Comparison of ENCODE assay signal across 11 cellular contexts in the genomic region with DNA sequence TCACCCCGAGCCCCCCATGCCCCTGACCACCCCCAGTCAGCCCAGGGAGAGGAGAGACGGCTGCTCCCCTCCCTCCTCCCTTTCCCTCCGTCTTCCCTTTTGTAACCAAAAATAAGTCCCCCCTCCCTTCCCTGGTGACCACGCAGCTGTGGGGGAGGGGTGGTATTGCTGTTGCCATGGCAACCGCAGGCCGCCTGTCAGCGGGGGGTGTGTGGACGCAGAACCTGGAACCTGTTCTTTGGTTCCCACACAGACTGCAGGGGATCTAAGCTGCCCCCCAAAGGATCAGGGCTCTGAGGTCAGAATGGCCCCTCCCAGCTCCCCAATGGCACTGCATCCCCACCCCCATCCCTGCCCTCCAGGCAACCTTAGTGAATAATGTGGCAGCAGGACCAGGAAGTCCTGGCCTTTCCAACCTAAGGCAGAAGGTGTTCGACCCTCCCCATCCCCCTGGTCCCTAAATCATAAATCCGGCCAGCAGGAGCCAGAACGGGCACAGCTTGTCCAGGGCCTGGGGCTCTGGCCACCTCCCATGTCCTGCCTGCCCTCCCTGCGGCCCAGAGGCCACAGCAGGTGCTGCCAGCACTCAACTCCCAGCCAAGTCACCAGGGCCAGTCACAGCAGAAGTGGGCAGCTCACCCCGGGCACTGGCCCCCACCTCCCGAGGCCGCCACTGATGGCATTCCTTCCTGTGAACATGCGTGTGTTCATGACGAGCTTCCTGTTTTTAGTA. TPM values are rescaled to one million over a fixed set of nuclear protein-coding genes. Genes with fewer than 3 reads are reported as not detected.
A peak's percentile ranks its signal among the peaks of the same experiment; 100 is the strongest.
DNase-seq lines count a peak whose midpoint lies in the region; ATAC-seq, FAIRE-seq and TF ChIP-seq lines count a peak whose summit lies in the region.
"Had no signal": no experiment of that assay in that cellular context is flagged by ENCODE, and none has a peak within 500 bp of the region (broad histone marks: within the 10 kb centered on the region; RNA-seq: fewer than 3 reads in every experiment).

No MANE protein-coding gene starts in this region.

- no peak overlapping the region for H3K27ac ChIP-seq in endothelial cell of umbilical vein (ENCODE audit: insufficient read depth, low read depth, low read length)
- H3K27ac ChIP-seq in neutrophil = peak overlapping the region; percentile 95
- H3K27ac ChIP-seq: WERI-Rb-1 had no signal

- CTCF ChIA-PET in endothelial cell of umbilical vein (lab: Charles Lee) = interaction anchor here (1.3 to 1.4 kb wide), 3 partner anchors 9 to 20 kb away, joined by 3 to 5 read pairs (median 4); no protein-coding TSS in a partner anchor

- intact Hi-C loops in endothelial cell of umbilical vein (cut with micrococcal nuclease) = loop anchor here (2.0 kb wide), 1 partner anchor 19 kb away; no protein-coding TSS in a partner anchor

- peak; percentile 84 for DNase-seq in G401 (ENCODE audit: low spot score)
- DNase-seq in NCI-H2196 (lab: John Stamatoyannopoulos, UW; ENCODE audit: unreplicated experiment) = peak; percentile 56
- DNase-seq in endothelial cell of umbilical vein (ENCODE audit: low read depth, low spot score) = peak; percentile 43
- DNase-seq in middle frontal gyrus (ENCODE audit: extremely low spot score, low spot score) = no peak
- DNase-seq in activated CD4-positive, alpha-beta T cell treated with anti-CD3 and anti-CD28 coated beads for 48 hours = no peak
- DNase-seq: left cardiac atrium, NCI-H774, WERI-Rb-1 had no signal

- no peak overlapping the region for H3K4me3 ChIP-seq in endothelial cell of umbilical vein (replicated peaks in 1 of 3; ENCODE audit: insufficient read depth in 1 of 3, low read depth in 1 of 3, low read length in 3 of 3)
- peak overlapping the region in 1 of 2 experiments; percentile 21 for H3K4me3 ChIP-seq in neutrophil (ENCODE audit: low read depth in 1 of 2, low read length in 1 of 2)

- dilution Hi-C loops in endothelial cell of umbilical vein (cut with MboI; ENCODE audit: extremely low pct_ligation_motif_present, low sequenced_read_pairs) = no loop called here

- H3K36me3 ChIP-seq in endothelial cell of umbilical vein (ENCODE audit: control insufficient read depth in 2 of 2, extremely low read depth in 1 of 2, insufficient read depth in 2 of 2, low read length in 2 of 2) (no peaks in the 10 kb centered on the region), neutrophil (peaks cover 36% of the 10 kb centered on the region)
- H3K36me3 ChIP-seq: WERI-Rb-1 had no signal

- no peaks in the 10 kb centered on the region for H4K20me1 ChIP-seq in endothelial cell of umbilical vein (replicated peaks; ENCODE audit: control insufficient read depth, extremely low read depth, insufficient read depth, low read length)

- H2AFZ ChIP-seq in endothelial cell of umbilical vein (ENCODE audit: low read depth, low read length) = no peak overlapping the region

- in situ Hi-C loops in G401 (cut with HindIII; ENCODE audit: low sequenced_read_pairs) = no loop called here

- no peaks in the 10 kb centered on the region for H3K79me2 ChIP-seq in endothelial cell of umbilical vein (ENCODE audit: control insufficient read depth, insufficient read depth, low read length)

- no peaks in the 10 kb centered on the region for H3K9me3 ChIP-seq in endothelial cell of umbilical vein (replicated peaks; ENCODE audit: control insufficient read depth, insufficient read depth, low read length)
- no peaks in the 10 kb centered on the region for H3K9me3 ChIP-seq in neutrophil

- POLR2A ChIA-PET in endothelial cell of umbilical vein (lab: Charles Lee) = interaction anchor here (0.8 kb wide), 1 partner anchor 9 kb away, joined by 3 read pairs; no protein-coding TSS in a partner anchor

- H3K4me1 ChIP-seq in endothelial cell of umbilical vein (ENCODE audit: control insufficient read depth, extremely low read depth, insufficient read depth, low read length) = peaks cover 3% of the 10 kb centered on the region
- peaks cover 30 to 46% of the 10 kb centered on the region in 2 experiments for H3K4me1 ChIP-seq in neutrophil (ENCODE audit: control insufficient read depth in 1 of 2, insufficient read depth in 1 of 2, low read depth in 1 of 2, low read length in 1 of 2)

- H3K27me3 ChIP-seq in endothelial cell of umbilical vein (ENCODE audit: control insufficient read depth in 2 of 2, insufficient read depth in 2 of 2, low read length in 2 of 2) (no peaks in the 10 kb centered on the region), neutrophil (no peaks in the 10 kb centered on the region)

- no peaks in the 10 kb centered on the region for H3K9me1 ChIP-seq in endothelial cell of umbilical vein (replicated peaks; ENCODE audit: control insufficient read depth, extremely low read depth, insufficient read depth, low read length)

- no peak overlapping the region for H3K9ac ChIP-seq in endothelial cell of umbilical vein (replicated peaks; ENCODE audit: extremely low read depth, insufficient read depth, low read length)

- no peak overlapping the region for H3K4me2 ChIP-seq in endothelial cell of umbilical vein (ENCODE audit: insufficient read depth, low read length)

- no peak for TF ChIP-seq POLR2A in endothelial cell of umbilical vein (IDR thresholded peaks at IDR 0.05; ENCODE audit: low read depth, low read length)

- FAIRE-seq in endothelial cell of umbilical vein (lab: Jason Lieb, UNC) = no peak

- TF ChIP-seq CTCF in endothelial cell of umbilical vein (IDR thresholded peaks at IDR 0.05; ENCODE audit: extremely low read depth in 1 of 2, insufficient read depth in 1 of 2, low read depth in 1 of 2, low read length in 2 of 2) (no peak), neutrophil (IDR thresholded peaks at IDR 0.05) (peak; percentile 48)

- no TSS peak for BruUV-seq in endothelial cell of umbilical vein (replicated peaks; lab: Mats Ljungman, UMichigan)

- ATAC-seq in GM18907 (IDR thresholded peaks at IDR 0.05; ENCODE audit: unreplicated experiment) (no peak), HG03108 (IDR thresholded peaks at IDR 0.05; ENCODE audit: unreplicated experiment) (no peak)

TF ChIP-seq in endothelial cell of umbilical vein, 7 proteins besides CTCF, POLR2A, EP300 and RAD21:
- TF ChIP-seq EZH2 (IDR thresholded peaks at IDR 0.05; ENCODE audit: borderline replicate concordance, low read depth, low read length, severe bottlenecking) (no peak), FOS (IDR thresholded peaks at IDR 0.05; ENCODE audit: borderline replicate concordance, insufficient read depth, low read length) (no peak), GATA2 (IDR thresholded peaks at IDR 0.05; ENCODE audit: insufficient read depth, insufficient read length, low read depth, low read length) (no peak), POLR2AphosphoS5 (IDR thresholded peaks at IDR 0.05; ENCODE audit: insufficient read depth, low read depth, low read length) (no peak)
- TF ChIP-seq, protein P1, sequence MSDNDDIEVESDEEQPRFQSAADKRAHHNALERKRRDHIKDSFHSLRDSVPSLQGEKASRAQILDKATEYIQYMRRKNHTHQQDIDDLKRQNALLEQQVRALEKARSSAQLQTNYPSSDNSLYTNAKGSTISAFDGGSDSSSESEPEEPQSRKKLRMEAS (IDR thresholded peaks at IDR 0.05; ENCODE audit: insufficient read depth, insufficient read length) = no peak

RNA-seq across cellular contexts. Expression of a gene that starts 12.0 kb away (rescaled TPM):
- total RNA-seq in G401 (2014; rRNA removed; shearing (Covaris generic)) = not detected in 2 replicates
- 0.29 TPM in 1 of 2 replicates, not detected in the other for total RNA-seq in endothelial cell of umbilical vein
- polyA plus RNA-seq in endothelial cell of umbilical vein = 0.10 and 0.17 TPM in 2 replicates
- polyA plus RNA-seq in endothelial cell of umbilical vein (2011; cell fraction: cytosol; rRNA removed) = 0.14 and 0.17 TPM in 2 replicates
- polyA plus RNA-seq in endothelial cell of umbilical vein (2011; cell fraction: nucleus; rRNA removed) = 0.36 and 0.66 TPM in 2 replicates
- not detected in 2 replicates for polyA plus RNA-seq in endothelial cell of umbilical vein (2012)
- 0.41 TPM in 1 of 2 replicates, not detected in the other for polyA minus RNA-seq in endothelial cell of umbilical vein
- not detected for polyA minus RNA-seq in endothelial cell of umbilical vein (2011; cell fraction: cytosol; rRNA and poly(A)+ RNA removed)
- polyA minus RNA-seq in endothelial cell of umbilical vein (2011; cell fraction: nucleus; rRNA and poly(A)+ RNA removed) = not detected in 2 replicates

Comparison
In these comparisons a context has a peak if more than half of its experiments do, and no peak if none do; other contexts are left out.
1. DNase-seq: peak in G401 (single experiment), NCI-H2196 (single experiment) and endothelial cell of umbilical vein (single experiment); none in middle frontal gyrus (single experiment) and activated CD4-positive, alpha-beta T cell treated with anti-CD3 and anti-CD28 coated beads for 48 hours (single experiment).